ENCODE assay signal across 22 cellular contexts in genomic region chr12:93550748-93551611, GRCh38. TPM values are rescaled to one million over a fixed set of nuclear protein-coding genes. Genes with fewer than 3 reads are reported as not detected.
DNase-seq lines count a peak whose midpoint lies in the region; ATAC-seq, FAIRE-seq and TF ChIP-seq lines count a peak whose summit lies in the region.
"Had no signal": no experiment of that assay in that cellular context is flagged by ENCODE, and none has a peak within 500 bp of the region (broad histone marks: within the 10 kb centered on the region; RNA-seq: fewer than 3 reads in every experiment).

No MANE protein-coding gene starts in this region.

- H3K23ac ChIP-seq in H1 (ENCODE audit: insufficient read length) (no peak overlapping the region), neuronal stem cell (ENCODE audit: low read depth, low read length, poor library complexity) (no peak overlapping the region)

- no peak overlapping the region for H2AFZ ChIP-seq in GM23338
- no peak overlapping the region for H2AFZ ChIP-seq in H1 (ENCODE audit: low read length)
- no peak overlapping the region for H2AFZ ChIP-seq in neuronal stem cell (ENCODE audit: low read length)

- H2BK15ac ChIP-seq in H1 (ENCODE audit: low read length), result no peak overlapping the region
- H2BK15ac ChIP-seq in neuronal stem cell (ENCODE audit: low read length), result no peak overlapping the region

- no peak overlapping the region for H2AK5ac ChIP-seq in H1 (ENCODE audit: low read depth, low read length)
- no peak overlapping the region for H2AK5ac ChIP-seq in neuronal stem cell (ENCODE audit: low read depth, low read length)

- H3K4me1 ChIP-seq in GM23338 (ENCODE audit: insufficient read depth) (no peaks in the 10 kb centered on the region), H1 (replicated peaks in 1 of 4; ENCODE audit: control insufficient read depth in 3 of 4, insufficient read depth in 4 of 4, low read length in 3 of 4) (no peaks in the 10 kb centered on the region), right lobe of liver (peaks cover 0 to 18% (median 0%) of the 10 kb centered on the region in 4 donors), heart left ventricle (no peaks in the 10 kb centered on the region), neuronal stem cell (ENCODE audit: control insufficient read depth in 2 of 2, insufficient read depth in 1 of 2, low read depth in 1 of 2, low read length in 2 of 2) (no peaks in the 10 kb centered on the region)
- H3K4me1 ChIP-seq: A549, SJSA1 had no signal

- H3K9me3 Mint-ChIP-seq in GM23338, result no peaks in the 10 kb centered on the region
- H3K9me3 Mint-ChIP-seq: CD4-positive, CD25-positive, alpha-beta regulatory T cell had no signal

- no peaks in the 10 kb centered on the region for H3K23me2 ChIP-seq in H1 (ENCODE audit: low read depth, low read length)

- H2BK120ac ChIP-seq in H1 (replicated peaks; ENCODE audit: low read depth, low read length), result no peak overlapping the region
- H2BK120ac ChIP-seq in neuronal stem cell (ENCODE audit: low read depth, low read length), result no peak overlapping the region

- H3K27ac ChIP-seq in GM23338 (ENCODE audit: low read depth) (no peak overlapping the region), SK-N-MC (no peak overlapping the region), H1 (ENCODE audit: low read depth, low read length) (no peak overlapping the region), right lobe of liver (peak overlapping the region in 1 of 3 donors; percentile 83), heart left ventricle (no peak overlapping the region), neuronal stem cell (replicated peaks; ENCODE audit: low read length) (no peak overlapping the region)
- H3K27ac ChIP-seq: A549, SJSA1 had no signal

- H3K4ac ChIP-seq in H1 (replicated peaks; ENCODE audit: insufficient read length, low read depth, low read length) (no peak overlapping the region), neuronal stem cell (ENCODE audit: low read length) (no peak overlapping the region)

- H3K9me2 ChIP-seq in GM23338 (ENCODE audit: insufficient read depth), result no peaks in the 10 kb centered on the region

- no peak overlapping the region for H3K4me3 Mint-ChIP-seq in GM23338
- H3K4me3 Mint-ChIP-seq: CD4-positive, CD25-positive, alpha-beta regulatory T cell had no signal

- H2BK20ac ChIP-seq in H1 (ENCODE audit: low read length), result no peak overlapping the region

- TF ChIP-seq CTCF in GM23338 (conservative IDR thresholded peaks at IDR 0.05; ENCODE audit: low read depth in 2 of 2) (peak in 1 of 2 experiments; percentile 20; a peak in 1 of 4 replicates), H1 (IDR thresholded peaks at IDR 0.05; ENCODE audit: control extremely low read depth in 1 of 3, insufficient read depth in 1 of 3, low read depth in 1 of 3, low read length in 3 of 3) (0 out of 4 replicates have a peak, but pooled peaks of 1 of the 3 experiments have one; percentile 3), right lobe of liver (IDR thresholded peaks at IDR 0.05) (peak in 1 of 4 donors; percentile 13), heart left ventricle (IDR thresholded peaks at IDR 0.05) (peak in 1 of 12 donors; percentile 9)

- no peak for TF ChIP-seq EP300 in H1 (IDR thresholded peaks at IDR 0.05; ENCODE audit: borderline replicate concordance in 1 of 2, low read depth in 2 of 2, low read length in 2 of 2)

- H4K5ac ChIP-seq in H1 (ENCODE audit: insufficient read length, low read depth, low read length), result no peak overlapping the region

- no peak overlapping the region for H3K27ac Mint-ChIP-seq in GM23338
- H3K27ac Mint-ChIP-seq: CD4-positive, CD25-positive, alpha-beta regulatory T cell had no signal

- H3K4me2 ChIP-seq in GM23338 (no peak overlapping the region), H1 (ENCODE audit: insufficient read depth in 1 of 2, low read depth in 2 of 2, low read length in 2 of 2) (no peak overlapping the region), neuronal stem cell (ENCODE audit: insufficient read depth, low read length, poor library complexity, severe bottlenecking) (no peak overlapping the region)
- H3K4me2 ChIP-seq: A549 had no signal

- no peaks in the 10 kb centered on the region for H3K27me3 Mint-ChIP-seq in GM23338 (ENCODE audit: insufficient read depth, low read depth, poor library complexity)
- H3K27me3 Mint-ChIP-seq: CD4-positive, CD25-positive, alpha-beta regulatory T cell had no signal

- DNase-seq in GM23338 (ENCODE audit: low spot score), result no peak
- DNase-seq in SK-N-MC (ENCODE audit: low read depth, low spot score), result no peak
- no peak for DNase-seq in H1 (ENCODE audit: low read depth in 1 of 2, low spot score in 2 of 2)
- DNase-seq in right lobe of liver, result no peak
- no peak for DNase-seq in heart left ventricle
- no peak for DNase-seq in neuronal stem cell (ENCODE audit: low spot score)
- DNase-seq in D341Med (ENCODE audit: low spot score), result no peak
- DNase-seq: CD4-positive, CD25-positive, alpha-beta regulatory T cell; DMS79; KBM-7; MM.1S; NCI-H1048; NCI-H1417 treated with DMSO at 0.1 percent for 48 hours; NCI-H187; NCI-H446 treated with DMSO at 0.1 percent for 48 hours; NCI-H82 had no signal

- no peaks in the 10 kb centered on the region; the same call in 2 of the 3 replicates for H3K36me3 Mint-ChIP-seq in GM23338 (ENCODE audit: low read depth)

- H3K79me1 ChIP-seq in H1 (ENCODE audit: low read depth, low read length) (no peaks in the 10 kb centered on the region), neuronal stem cell (ENCODE audit: low read depth, low read length) (no peaks in the 10 kb centered on the region)

- intact Hi-C loops in right lobe of liver (cut with DNase I), result no loop called here
- intact Hi-C loops in heart left ventricle (cut with DNase I), result loop anchor here in 2 of 10 donors (5.0 kb wide), 2 partner anchors 34 to 49 kb away; no protein-coding TSS in a partner anchor

- peak; percentile 36; the same call in 2 of the 3 replicates for ATAC-seq in GM23338
- peak in 3 of 4 donors; percentile 43 to 54 (median 49) for ATAC-seq in right lobe of liver
- ATAC-seq in heart left ventricle, result no peak
- no peak for ATAC-seq in GM19467 (IDR thresholded peaks at IDR 0.05; ENCODE audit: unreplicated experiment)
- ATAC-seq: GM12878 had no signal

- H3K9ac ChIP-seq in SK-N-MC (ENCODE audit: insufficient read length), result no peak overlapping the region
- H3K9ac ChIP-seq in H1 (replicated peaks in 1 of 4; ENCODE audit: extremely low read depth in 1 of 4, low read depth in 3 of 4, low read length in 3 of 4), result no peak overlapping the region; a peak in 1 of 7 replicates
- H3K9ac ChIP-seq in neuronal stem cell (ENCODE audit: low read depth, low read length, poor library complexity), result no peak overlapping the region

- CTCF ChIA-PET in H1 (lab: Charles Lee; ENCODE audit: partially characterized antibody), result interaction anchor here (0.6 to 1.2 kb wide), 3 partner anchors 14 to 33 kb away, joined by 3 read pairs; no protein-coding TSS in a partner anchor

- TF ChIP-seq RAD21 in H1 (IDR thresholded peaks at IDR 0.05 in 1 of 2, conservative IDR thresholded peaks at IDR 0.05 in 1 of 2; ENCODE audit: low read depth in 2 of 2, low read length in 2 of 2), result peak; percentile 25 to 34; a peak in 2 of 4 replicates

- no peak overlapping the region for H3K56ac ChIP-seq in H1 (replicated peaks; ENCODE audit: insufficient read length, low read depth, low read length)

- H3K79me2 ChIP-seq in GM23338 (replicated peaks; ENCODE audit: insufficient read depth) (no peaks in the 10 kb centered on the region), H1 (ENCODE audit: control insufficient read depth in 1 of 2, insufficient read depth in 2 of 2, low read length in 2 of 2) (no peaks in the 10 kb centered on the region)

- H3K9me3 ChIP-seq in SK-N-MC (ENCODE audit: low read depth, low read length), result no peaks in the 10 kb centered on the region
- no peaks in the 10 kb centered on the region for H3K9me3 ChIP-seq in H1 (ENCODE audit: insufficient read depth in 2 of 2, low read depth in 1 of 2, low read length in 1 of 2)
- H3K9me3 ChIP-seq in right lobe of liver, result no peaks in the 10 kb centered on the region
- H3K9me3 ChIP-seq in heart left ventricle, result no peaks in the 10 kb centered on the region
- no peaks in the 10 kb centered on the region for H3K9me3 ChIP-seq in neuronal stem cell (replicated peaks in 1 of 2; ENCODE audit: control insufficient read depth in 2 of 2, insufficient read depth in 1 of 2, low read depth in 1 of 2, low read length in 2 of 2)
- H3K9me3 ChIP-seq: A549, SJSA1 had no signal

- no peak overlapping the region for H4K91ac ChIP-seq in H1 (replicated peaks; ENCODE audit: insufficient read length, low read length)
- H4K91ac ChIP-seq in neuronal stem cell (ENCODE audit: low read depth, low read length, poor library complexity), result no peak overlapping the region

- H2BK5ac ChIP-seq in H1 (ENCODE audit: low read depth, low read length), result no peak overlapping the region
- H2BK5ac ChIP-seq in neuronal stem cell (ENCODE audit: low read length), result no peak overlapping the region

- POLR2A ChIA-PET in H1 (lab: Charles Lee; ENCODE audit: partially characterized antibody), result no interaction called here

- H3K14ac ChIP-seq in H1 (ENCODE audit: insufficient read length) (no peak overlapping the region), neuronal stem cell (ENCODE audit: low read length) (no peak overlapping the region)

- H3K4me1 Mint-ChIP-seq in GM23338, result no peaks in the 10 kb centered on the region

- TF ChIP-seq POLR2A in H1 (IDR thresholded peaks at IDR 0.05; ENCODE audit: control extremely low read depth in 1 of 2, low read depth in 2 of 2, low read length in 2 of 2) (no peak), right lobe of liver (IDR thresholded peaks at IDR 0.05) (no peak), heart left ventricle (IDR thresholded peaks at IDR 0.05) (no peak)

- no peaks in the 10 kb centered on the region for H4K20me1 ChIP-seq in GM23338 (replicated peaks; ENCODE audit: insufficient read depth)
- H4K20me1 ChIP-seq in H1 (replicated peaks in 1 of 2; ENCODE audit: control insufficient read depth in 1 of 2, insufficient read depth in 2 of 2, low read length in 2 of 2), result no peaks in the 10 kb centered on the region

- H3K18ac ChIP-seq in H1 (ENCODE audit: extremely low read depth, low read length) (no peak overlapping the region), neuronal stem cell (ENCODE audit: low read length) (no peak overlapping the region)

- H4K8ac ChIP-seq in H1 (ENCODE audit: extremely low read depth, insufficient read depth, low read length), result no peak overlapping the region; the same call in 1 of the 2 replicates
- no peak overlapping the region for H4K8ac ChIP-seq in neuronal stem cell (ENCODE audit: low read depth, low read length)

- FAIRE-seq in H1 (lab: Jason Lieb, UNC), result no peak
- FAIRE-seq: A549, GM12878, RCC 7860 had no signal

- no peaks in the 10 kb centered on the region for H3F3A ChIP-seq in GM23338 (replicated peaks; ENCODE audit: low read depth)

- H3K36me3 ChIP-seq in GM23338 (ENCODE audit: insufficient read depth), result no peaks in the 10 kb centered on the region
- no peaks in the 10 kb centered on the region for H3K36me3 ChIP-seq in SK-N-MC (ENCODE audit: insufficient read depth, low read length)
- H3K36me3 ChIP-seq in H1 (ENCODE audit: control insufficient read depth in 2 of 4, insufficient read depth in 4 of 4, low read length in 3 of 4), result no peaks in the 10 kb centered on the region
- no peaks in the 10 kb centered on the region for H3K36me3 ChIP-seq in right lobe of liver
- H3K36me3 ChIP-seq in heart left ventricle, result peaks cover 0 to 7% (median 0%) of the 10 kb centered on the region in 9 donors
- H3K36me3 ChIP-seq in neuronal stem cell (replicated peaks in 1 of 2; ENCODE audit: control insufficient read depth in 2 of 2, insufficient read depth in 2 of 2, low read length in 2 of 2), result no peaks in the 10 kb centered on the region
- H3K36me3 ChIP-seq: SJSA1 had no signal

- 83% methylated on average over 11 of the region's 11 CpGs; no CpG with 5 or more reads in 1 of the 2 experiments for WGBS in H1 (ENCODE audit: extremely low coverage in 1 of 2, insufficient coverage in 1 of 2, insufficient read length in 1 of 2, insufficient replicate concordance in 2 of 2, low coverage in 1 of 2, low lambda C conversion rate in 2 of 2, missing lambda C conversion rate in 1 of 2), 2 experiments
- WGBS in right lobe of liver (ENCODE audit: insufficient coverage, low coverage, low lambda C conversion rate, missing lambda C conversion rate), result 76% methylated on average over 8 of the region's 11 CpGs
- WGBS in heart left ventricle, 4 donors, result 75 to 85% (median 80%) methylated on average over 11 of the region's 11 CpGs
- no CpG with 5 or more reads among the region's 11 CpGs for WGBS in neuronal stem cell (ENCODE audit: extremely low coverage in 2 of 2, insufficient read length in 2 of 2, insufficient replicate concordance in 1 of 2), 2 donors

- H3K4me3 ChIP-seq in GM23338 (no peak overlapping the region), SK-N-MC (peak overlapping the region; percentile 1; the same call in 1 of the 2 replicates), H1 (ENCODE audit: extremely low read depth in 1 of 4, insufficient read depth in 2 of 4, low read depth in 3 of 4, low read length in 4 of 4) (no peak overlapping the region), right lobe of liver (no peak overlapping the region), heart left ventricle (no peak overlapping the region), neuronal stem cell (ENCODE audit: low read length in 2 of 2) (no peak overlapping the region)
- H3K4me3 ChIP-seq: A549, GM12878, SJSA1 had no signal

- H3K27me3 ChIP-seq in GM23338 (ENCODE audit: insufficient read depth) (no peaks in the 10 kb centered on the region), H1 (replicated peaks in 1 of 4; ENCODE audit: control insufficient read depth in 3 of 4, extremely low read depth in 1 of 4, insufficient read depth in 3 of 4, low read length in 3 of 4) (no peaks in the 10 kb centered on the region), right lobe of liver (no peaks in the 10 kb centered on the region), heart left ventricle (no peaks in the 10 kb centered on the region), neuronal stem cell (ENCODE audit: control insufficient read depth in 3 of 3, insufficient read depth in 3 of 3, low read depth in 1 of 3, low read length in 3 of 3) (no peaks in the 10 kb centered on the region)
- H3K27me3 ChIP-seq: SJSA1 had no signal

- H2BK12ac ChIP-seq in H1 (ENCODE audit: low read depth, low read length), result no peak overlapping the region
- H2BK12ac ChIP-seq in neuronal stem cell (ENCODE audit: low read length), result no peak overlapping the region

RNA-seq across cellular contexts. Expression of gene SOCS2, which starts 21.5 kb away (rescaled TPM):
- total RNA-seq in GM23338 (2014; rRNA removed; shearing (Covaris generic)), result 20.0 and 32.4 TPM in 2 replicates
- polyA plus RNA-seq in GM23338 (2016; fragmentation: Nextera tagmentation; extraction: Ambion mirVana) (15.5 and 16.1 TPM in 2 replicates), H1 (2011; rRNA removed) (12.6 and 14.5 TPM in 2 replicates), heart left ventricle (10 to 100 TPM; 11.2 to 14.0 TPM)
- 18.0 TPM in 2 replicates for total RNA-seq in H1 (2021; fragmentation: NEBNext Ultra II Directional; extraction: Animal tissue kit (Norgen Biotek cat#: 25700))
- 15.3 TPM for polyA plus RNA-seq in H1 (2011; cell fraction: cytosol; rRNA removed)
- polyA plus RNA-seq in H1 (2011; cell fraction: nucleus; rRNA removed), result 15.3 TPM
- 8.0 to 12.2 TPM (median 10.1 TPM) in 4 replicates for polyA plus RNA-seq in H1 (2012, experiment 1 of 2)
- polyA plus RNA-seq in H1 (2012, experiment 2 of 2), result 4.7 TPM
- polyA plus RNA-seq in H1 (2013, experiment 1 of 2), result 17.4 TPM
- polyA plus RNA-seq in H1 (2013, experiment 2 of 2), result 16.3 TPM
- 7.0 and 8.4 TPM in 2 replicates for polyA minus RNA-seq in H1 (2011; rRNA and poly(A)+ RNA removed)
- 7.9 TPM for polyA minus RNA-seq in H1 (2011; cell fraction: cytosol; rRNA and poly(A)+ RNA removed)
- 15.4 TPM for polyA minus RNA-seq in H1 (2011; cell fraction: nucleus; rRNA and poly(A)+ RNA removed)
- total RNA-seq in right lobe of liver (10 to 100 TPM in 4 of 6 experiments, 1 to 10 TPM in 1, under 1 TPM in 1; 0.75 to 17.4 (median 12.7) TPM), heart left ventricle (10 to 100 TPM in 8 of 9 donors, 1 to 10 TPM in 1; 9.2 to 46.5 (median 19.2) TPM)
- polyA plus RNA-seq in neuronal stem cell (2013, experiment 1 of 2), result 4.2 TPM
- 4.6 TPM for polyA plus RNA-seq in neuronal stem cell (2013, experiment 2 of 2)
- total RNA-seq: OCI-LY7 had no signal

Comparison
In these comparisons a context has a peak if more than half of its experiments do, and no peak if none do; other contexts are left out.
1. ATAC-seq: peak in GM23338 (single experiment) and right lobe of liver (3 of 4); none in heart left ventricle (0 of 4) and GM19467 (single experiment).